In the genomic region with DNA sequence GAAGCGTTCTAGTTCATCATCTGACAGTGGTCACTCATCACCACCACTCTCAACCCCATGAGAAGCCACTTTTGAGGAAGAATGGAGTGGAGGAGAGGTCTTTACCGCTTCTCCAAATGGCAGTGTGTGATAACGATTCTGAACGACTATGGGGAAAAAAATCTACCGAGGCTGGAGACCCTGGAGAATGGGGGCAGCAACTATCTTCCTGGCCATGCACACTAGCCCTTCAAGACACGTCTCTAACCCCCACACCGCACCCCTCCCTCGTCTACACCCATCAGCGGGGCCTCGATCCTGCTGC, we compare ENCODE assay signal across 1 cellular context.
TF ChIP-seq lines count a peak whose summit lies in the region.

No MANE protein-coding gene starts in this region.

TF ChIP-seq in H1, 55 proteins besides CTCF, POLR2A, EP300 and RAD21:
- TF ChIP-seq TCF12 (IDR thresholded peaks at IDR 0.05; ENCODE audit: low read depth, low read length): no peak
- TF ChIP-seq CHD1 (IDR thresholded peaks at IDR 0.05; ENCODE audit: low read depth, low read length): no peak
- TF ChIP-seq NRF1 (IDR thresholded peaks at IDR 0.05; ENCODE audit: low read depth, low read length): no peak
- no peak for TF ChIP-seq POU5F1 (IDR thresholded peaks at IDR 0.05; ENCODE audit: low read depth, low read length)
- TF ChIP-seq ATF2 (IDR thresholded peaks at IDR 0.05; ENCODE audit: low read length): no peak
- TF ChIP-seq SAP30 (IDR thresholded peaks at IDR 0.05; ENCODE audit: insufficient read depth, insufficient replicate concordance, low read length): peak; percentile 58
- no peak for TF ChIP-seq CBX8 (IDR thresholded peaks at IDR 0.05; ENCODE audit: borderline replicate concordance, low read depth, low read length)
